In genomic region chr11:45896392-45897068, GRCh38 we compare ENCODE assay signal across 2 cellular contexts.
TF ChIP-seq lines count a peak whose summit lies in the region.

No MANE protein-coding gene starts in this region.

TF ChIP-seq in HEK293, 187 proteins besides CTCF, POLR2A, EP300 and RAD21:
- 0 out of 2 replicates have a peak, but pooled peaks have one; percentile 25 for TF ChIP-seq KLF1 (tag by site-specific recombination; IDR thresholded peaks at IDR 0.05)
- TF ChIP-seq ZSCAN30 (tag by site-specific recombination; IDR thresholded peaks at IDR 0.05): peak; percentile 89
- TF ChIP-seq, protein P1, sequence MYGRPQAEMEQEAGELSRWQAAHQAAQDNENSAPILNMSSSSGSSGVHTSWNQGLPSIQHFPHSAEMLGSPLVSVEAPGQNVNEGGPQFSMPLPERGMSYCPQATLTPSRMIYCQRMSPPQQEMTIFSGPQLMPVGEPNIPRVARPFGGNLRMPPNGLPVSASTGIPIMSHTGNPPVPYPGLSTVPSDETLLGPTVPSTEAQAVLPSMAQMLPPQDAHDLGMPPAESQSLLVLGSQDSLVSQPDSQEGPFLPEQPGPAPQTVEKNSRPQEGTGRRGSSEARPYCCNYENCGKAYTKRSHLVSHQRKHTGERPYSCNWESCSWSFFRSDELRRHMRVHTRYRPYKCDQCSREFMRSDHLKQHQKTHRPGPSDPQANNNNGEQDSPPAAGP (tag by site-specific recombination; IDR thresholded peaks at IDR 0.05): no peak
- TF ChIP-seq ZBTB17 (tag by site-specific recombination; IDR thresholded peaks at IDR 0.05): peak; percentile 96
- no peak for TF ChIP-seq ZNF10 (tag by site-specific recombination; IDR thresholded peaks at IDR 0.05)
- TF ChIP-seq, protein P2, sequence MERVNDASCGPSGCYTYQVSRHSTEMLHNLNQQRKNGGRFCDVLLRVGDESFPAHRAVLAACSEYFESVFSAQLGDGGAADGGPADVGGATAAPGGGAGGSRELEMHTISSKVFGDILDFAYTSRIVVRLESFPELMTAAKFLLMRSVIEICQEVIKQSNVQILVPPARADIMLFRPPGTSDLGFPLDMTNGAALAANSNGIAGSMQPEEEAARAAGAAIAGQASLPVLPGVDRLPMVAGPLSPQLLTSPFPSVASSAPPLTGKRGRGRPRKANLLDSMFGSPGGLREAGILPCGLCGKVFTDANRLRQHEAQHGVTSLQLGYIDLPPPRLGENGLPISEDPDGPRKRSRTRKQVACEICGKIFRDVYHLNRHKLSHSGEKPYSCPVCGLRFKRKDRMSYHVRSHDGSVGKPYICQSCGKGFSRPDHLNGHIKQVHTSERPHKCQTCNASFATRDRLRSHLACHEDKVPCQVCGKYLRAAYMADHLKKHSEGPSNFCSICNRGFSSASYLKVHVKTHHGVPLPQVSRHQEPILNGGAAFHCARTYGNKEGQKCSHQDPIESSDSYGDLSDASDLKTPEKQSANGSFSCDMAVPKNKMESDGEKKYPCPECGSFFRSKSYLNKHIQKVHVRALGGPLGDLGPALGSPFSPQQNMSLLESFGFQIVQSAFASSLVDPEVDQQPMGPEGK (tag by site-specific recombination; IDR thresholded peaks at IDR 0.05): peak; percentile 64; the same call in 1 of the 2 replicates
- peak; percentile 30; the same call in 1 of the 2 replicates for TF ChIP-seq ZNF600 (tag by site-specific recombination; IDR thresholded peaks at IDR 0.05)
- TF ChIP-seq ZNF341 (tag by site-specific recombination; IDR thresholded peaks at IDR 0.05; ENCODE audit: low read depth): peak; percentile 92
- TF ChIP-seq ZNF354C (tag by site-specific recombination; IDR thresholded peaks at IDR 0.05; ENCODE audit: borderline replicate concordance, low read depth): no peak
- TF ChIP-seq ZNF510 (tag by site-specific recombination; IDR thresholded peaks at IDR 0.05; ENCODE audit: insufficient replicate concordance): no peak
- no peak for TF ChIP-seq ZNF473 (tag by site-specific recombination; IDR thresholded peaks at IDR 0.05)
- peak; percentile 69; the same call in 1 of the 2 replicates for TF ChIP-seq REST (tag by site-specific recombination; IDR thresholded peaks at IDR 0.05)
- TF ChIP-seq ZNF157 (tag by site-specific recombination; IDR thresholded peaks at IDR 0.05): no peak
- no peak for TF ChIP-seq ZXDB (tag by site-specific recombination; IDR thresholded peaks at IDR 0.05)
- TF ChIP-seq OSR2 (tag by site-specific recombination; IDR thresholded peaks at IDR 0.05): peak; percentile 46
- TF ChIP-seq ZNF366 (tag by site-specific recombination; conservative IDR thresholded peaks at IDR 0.05): no peak
- TF ChIP-seq ZNF335 (tag by site-specific recombination; conservative IDR thresholded peaks at IDR 0.05): peak; percentile 58
- TF ChIP-seq ZNF324 (tag by site-specific recombination; IDR thresholded peaks at IDR 0.05): no peak
- no peak for TF ChIP-seq ZNF169 (tag by site-specific recombination; IDR thresholded peaks at IDR 0.05)
- TF ChIP-seq ZBTB20 (tag by site-specific recombination; IDR thresholded peaks at IDR 0.05): peak; percentile 36; the same call in 1 of the 2 replicates
- no peak for TF ChIP-seq ZFP69B (tag by site-specific recombination; IDR thresholded peaks at IDR 0.05)
- TF ChIP-seq SP7 (tag by site-specific recombination; IDR thresholded peaks at IDR 0.05): peak; percentile 15; the same call in 1 of the 2 replicates
- peak; percentile 60 for TF ChIP-seq GLIS2 (tag by site-specific recombination; IDR thresholded peaks at IDR 0.05)
- TF ChIP-seq WT1 (tag by site-specific recombination; IDR thresholded peaks at IDR 0.05): 0 out of 2 replicates have a peak, but pooled peaks have one; percentile 31
- no peak for TF ChIP-seq ZFHX2 (tag by site-specific recombination; conservative IDR thresholded peaks at IDR 0.05)
- TF ChIP-seq GLIS1 (tag by site-specific recombination; IDR thresholded peaks at IDR 0.05): peak; percentile 29; the same call in 1 of the 2 replicates
- peak; percentile 49; the same call in 1 of the 2 replicates for TF ChIP-seq ZBTB44 (tag by site-specific recombination; IDR thresholded peaks at IDR 0.05)
TF ChIP-seq in HEK293: peak in this region for 15.

TF ChIP-seq in K562, 482 proteins besides CTCF, POLR2A, EP300 and RAD21:
- TF ChIP-seq, protein P3, sequence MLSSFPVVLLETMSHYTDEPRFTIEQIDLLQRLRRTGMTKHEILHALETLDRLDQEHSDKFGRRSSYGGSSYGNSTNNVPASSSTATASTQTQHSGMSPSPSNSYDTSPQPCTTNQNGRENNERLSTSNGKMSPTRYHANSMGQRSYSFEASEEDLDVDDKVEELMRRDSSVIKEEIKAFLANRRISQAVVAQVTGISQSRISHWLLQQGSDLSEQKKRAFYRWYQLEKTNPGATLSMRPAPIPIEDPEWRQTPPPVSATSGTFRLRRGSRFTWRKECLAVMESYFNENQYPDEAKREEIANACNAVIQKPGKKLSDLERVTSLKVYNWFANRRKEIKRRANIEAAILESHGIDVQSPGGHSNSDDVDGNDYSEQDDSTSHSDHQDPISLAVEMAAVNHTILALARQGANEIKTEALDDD (IDR thresholded peaks at IDR 0.05): no peak
- TF ChIP-seq SREBF2 (CRISPR knock-in tag; IDR thresholded peaks at IDR 0.05): no peak
- TF ChIP-seq, protein P4, sequence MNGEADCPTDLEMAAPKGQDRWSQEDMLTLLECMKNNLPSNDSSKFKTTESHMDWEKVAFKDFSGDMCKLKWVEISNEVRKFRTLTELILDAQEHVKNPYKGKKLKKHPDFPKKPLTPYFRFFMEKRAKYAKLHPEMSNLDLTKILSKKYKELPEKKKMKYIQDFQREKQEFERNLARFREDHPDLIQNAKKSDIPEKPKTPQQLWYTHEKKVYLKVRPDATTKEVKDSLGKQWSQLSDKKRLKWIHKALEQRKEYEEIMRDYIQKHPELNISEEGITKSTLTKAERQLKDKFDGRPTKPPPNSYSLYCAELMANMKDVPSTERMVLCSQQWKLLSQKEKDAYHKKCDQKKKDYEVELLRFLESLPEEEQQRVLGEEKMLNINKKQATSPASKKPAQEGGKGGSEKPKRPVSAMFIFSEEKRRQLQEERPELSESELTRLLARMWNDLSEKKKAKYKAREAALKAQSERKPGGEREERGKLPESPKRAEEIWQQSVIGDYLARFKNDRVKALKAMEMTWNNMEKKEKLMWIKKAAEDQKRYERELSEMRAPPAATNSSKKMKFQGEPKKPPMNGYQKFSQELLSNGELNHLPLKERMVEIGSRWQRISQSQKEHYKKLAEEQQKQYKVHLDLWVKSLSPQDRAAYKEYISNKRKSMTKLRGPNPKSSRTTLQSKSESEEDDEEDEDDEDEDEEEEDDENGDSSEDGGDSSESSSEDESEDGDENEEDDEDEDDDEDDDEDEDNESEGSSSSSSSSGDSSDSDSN (IDR thresholded peaks at IDR 0.05; ENCODE audit: borderline replicate concordance in 1 of 2, low read depth in 2 of 2, low read length in 2 of 2): 0 out of 4 replicates have a peak, but pooled peaks of 1 of the 2 experiments have one; percentile 24
- TF ChIP-seq ZNF740 (CRISPR knock-in tag; IDR thresholded peaks at IDR 0.05): peak; percentile 38; the same call in 1 of the 2 replicates
- TF ChIP-seq ZNF740 (tag; IDR thresholded peaks at IDR 0.05): no peak
- TF ChIP-seq, protein P5, sequence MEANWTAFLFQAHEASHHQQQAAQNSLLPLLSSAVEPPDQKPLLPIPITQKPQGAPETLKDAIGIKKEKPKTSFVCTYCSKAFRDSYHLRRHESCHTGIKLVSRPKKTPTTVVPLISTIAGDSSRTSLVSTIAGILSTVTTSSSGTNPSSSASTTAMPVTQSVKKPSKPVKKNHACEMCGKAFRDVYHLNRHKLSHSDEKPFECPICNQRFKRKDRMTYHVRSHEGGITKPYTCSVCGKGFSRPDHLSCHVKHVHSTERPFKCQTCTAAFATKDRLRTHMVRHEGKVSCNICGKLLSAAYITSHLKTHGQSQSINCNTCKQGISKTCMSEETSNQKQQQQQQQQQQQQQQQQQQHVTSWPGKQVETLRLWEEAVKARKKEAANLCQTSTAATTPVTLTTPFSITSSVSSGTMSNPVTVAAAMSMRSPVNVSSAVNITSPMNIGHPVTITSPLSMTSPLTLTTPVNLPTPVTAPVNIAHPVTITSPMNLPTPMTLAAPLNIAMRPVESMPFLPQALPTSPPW (CRISPR knock-in tag; IDR thresholded peaks at IDR 0.05): peak; percentile 45; the same call in 1 of the 2 replicates
TF ChIP-seq in K562: peak in this region for 3.
